ENCODE assay signal across 8 cellular contexts in genomic region chr17:18860161-18860972, GRCh38. TPM values are rescaled to one million over a fixed set of nuclear protein-coding genes. Genes with fewer than 3 reads are reported as not detected.
DNase-seq lines count a peak whose midpoint lies in the region; ATAC-seq and TF ChIP-seq lines count a peak whose summit lies in the region.

No MANE protein-coding gene starts in this region.

- H3K9ac ChIP-seq in OCI-LY1 (ENCODE audit: low read length) = peak overlapping the region; percentile 19; the same call in 1 of the 2 replicates

- H3K4me3 ChIP-seq in GM06990 (replicated peaks; ENCODE audit: low read depth, low read length) = peak overlapping the region; percentile 36; the same call in 1 of the 2 replicates
- H3K4me3 ChIP-seq in OCI-LY1 (ENCODE audit: low read depth, low read length, poor library complexity, severe bottlenecking) = no peak overlapping the region
- no peak overlapping the region for H3K4me3 ChIP-seq in upper lobe of right lung

- H3K9me3 ChIP-seq in OCI-LY1 (ENCODE audit: low read length) = no peaks in the 10 kb centered on the region
- H3K9me3 ChIP-seq in upper lobe of right lung = no peaks in the 10 kb centered on the region

- TF ChIP-seq CTCF in GM06990 (IDR thresholded peaks at IDR 0.05; ENCODE audit: insufficient read depth, low read length, poor library complexity, severe bottlenecking) = no peak
- no peak for TF ChIP-seq CTCF in OCI-LY1 (IDR thresholded peaks at IDR 0.05; ENCODE audit: low read length)
- TF ChIP-seq CTCF in upper lobe of right lung (IDR thresholded peaks at IDR 0.05) = no peak

- H3K27me3 ChIP-seq in GM06990 (replicated peaks; ENCODE audit: control insufficient read depth, insufficient read depth, low read length) (no peaks in the 10 kb centered on the region), OCI-LY1 (ENCODE audit: insufficient read depth, low read length) (no peaks in the 10 kb centered on the region), upper lobe of right lung (no peaks in the 10 kb centered on the region)

- DNase-seq in GM06990 (ENCODE audit: extremely low read depth, insufficient read length) = peak; percentile 49
- DNase-seq in immature natural killer cell = peak in 1 of 3 donors; percentile 5
- DNase-seq in upper lobe of right lung = no peak
- no peak for DNase-seq in DMS79 (lab: John Stamatoyannopoulos, UW)
- DNase-seq in NCI-H187 (lab: John Stamatoyannopoulos, UW) = no peak
- DNase-seq in DMS 273 (lab: John Stamatoyannopoulos, UW; ENCODE audit: unreplicated experiment) = no peak

- peaks cover 48% of the 10 kb centered on the region for H3K79me2 ChIP-seq in OCI-LY1 (ENCODE audit: insufficient read depth, low read length)

- H3K4me1 ChIP-seq in OCI-LY1 (ENCODE audit: insufficient read depth, low read length, severe bottlenecking) (peaks cover 38% of the 10 kb centered on the region), upper lobe of right lung (peaks cover 19% of the 10 kb centered on the region)

- peak overlapping the region; percentile 2 to 49 (median 34) for H3K4me3 Mint-ChIP-seq in immature natural killer cell

- ATAC-seq in GM21423 (IDR thresholded peaks at IDR 0.05; ENCODE audit: unreplicated experiment) = peak; percentile 31
- ATAC-seq in upper lobe of right lung = no peak

- H3K9me2 ChIP-seq in OCI-LY1 (ENCODE audit: low read depth, low read length) = no peaks in the 10 kb centered on the region

- intact Hi-C loops in upper lobe of right lung (cut with DNase I) = no loop called here

- no peaks in the 10 kb centered on the region for H3F3A ChIP-seq in OCI-LY1 (ENCODE audit: insufficient read depth, low read length)

- H3K4me1 Mint-ChIP-seq in immature natural killer cell = peaks cover 45 to 48% of the 10 kb centered on the region in 2 donors

- H2AFZ ChIP-seq in OCI-LY1 (ENCODE audit: low read length) = no peak overlapping the region

- H3K27ac ChIP-seq in OCI-LY1 (ENCODE audit: low read depth, low read length, poor library complexity, severe bottlenecking) (peak overlapping the region; percentile 63), upper lobe of right lung (no peak overlapping the region)

- H3K9me3 Mint-ChIP-seq in immature natural killer cell = no peaks in the 10 kb centered on the region

- H3K4me2 ChIP-seq in OCI-LY1 (ENCODE audit: low read length) = peak overlapping the region; percentile 57

- H4K20me1 ChIP-seq in OCI-LY1 (ENCODE audit: insufficient read depth, low read length) = no peaks in the 10 kb centered on the region

- H3K36me3 Mint-ChIP-seq in immature natural killer cell = no peaks in the 10 kb centered on the region

- peak overlapping the region; percentile 21 to 80 (median 69) for H3K27ac Mint-ChIP-seq in immature natural killer cell

- no peaks in the 10 kb centered on the region for H3K36me3 ChIP-seq in GM06990 (ENCODE audit: control insufficient read depth, insufficient read depth, low read length)
- H3K36me3 ChIP-seq in OCI-LY1 (ENCODE audit: insufficient read depth, low read length) = peaks cover 20% of the 10 kb centered on the region
- H3K36me3 ChIP-seq in upper lobe of right lung = no peaks in the 10 kb centered on the region

- peaks cover 2 to 15% (median 4%) of the 10 kb centered on the region in 3 donors for H3K27me3 Mint-ChIP-seq in immature natural killer cell (ENCODE audit: low read depth in 3 of 3)

RNA-seq across cellular contexts. Expression of gene PRPSAP2, which starts 2.4 kb away (rescaled TPM):
- polyA plus RNA-seq in immature natural killer cell = 10 to 100 TPM; 29.7 to 39.8 (median 34.8) TPM
- total RNA-seq in upper lobe of right lung = 26.3 TPM
